Comparison of ENCODE assay signal across 10 cellular contexts in genomic region chr12:130144256-130144655, GRCh38. TPM values are rescaled to one million over a fixed set of nuclear protein-coding genes. Genes with fewer than 3 reads are reported as not detected.
"Had no signal": no experiment of that assay in that cellular context is flagged by ENCODE, and none has a peak within 500 bp of the region (broad histone marks: within the 10 kb centered on the region; RNA-seq: fewer than 3 reads in every experiment).

No MANE protein-coding gene starts in this region.

- H3K27ac ChIP-seq: GM23248, HL-60 had no signal

- H2AFZ ChIP-seq: GM23248 had no signal

- H3K4me1 ChIP-seq: HAP-1 had no signal

- H3K27ac Mint-ChIP-seq: HFFc6, IgD-negative memory B cell had no signal

- DNase-seq: GM23248, GOT3, H7, HFFc6 had no signal

- ATAC-seq: HCT116, HepG2 had no signal

- H3K9ac ChIP-seq: GM23248 had no signal

- H3K4me1 Mint-ChIP-seq: IgD-negative memory B cell had no signal

- H3K4me3 Mint-ChIP-seq: HFFc6, IgD-negative memory B cell had no signal

- H3K36me3 ChIP-seq: HAP-1 had no signal

- H3K9me3 ChIP-seq: HAP-1 had no signal

- H3K4me3 ChIP-seq: GM23248, HAP-1 had no signal

- H3K27me3 Mint-ChIP-seq: IgD-negative memory B cell had no signal

RNA-seq across cellular contexts. Expression of gene FZD10, which starts 18.0 kb away (rescaled TPM):
- total RNA-seq: GM23248, HepG2, HFFc6, HT1080 had no signal
- polyA plus RNA-seq: GM23248, HepG2, IgD-negative memory B cell had no signal
